8 cellular contexts compared by ENCODE assay signal in genomic region chr4:109294006-109294405, GRCh38. TPM values are rescaled to one million over a fixed set of nuclear protein-coding genes. Genes with fewer than 3 reads are reported as not detected.
DNase-seq lines count a peak whose midpoint lies in the region; ATAC-seq, FAIRE-seq and TF ChIP-seq lines count a peak whose summit lies in the region.

No MANE protein-coding gene starts in this region.

- H3K4me1 Mint-ChIP-seq in activated CD4-positive, alpha-beta T cell treated with anti-CD3 and anti-CD28 coated beads, Interleukin-2, amount 10 ng/mL, durations not matched to agents 7 days and 5 days: no peaks in the 10 kb centered on the region
- H3K4me1 Mint-ChIP-seq in activated T-helper 17 cell treated with anti-CD3 and anti-CD28 coated beads, Interleukin-2, amount 50 U/mL, for 72 hours: no peaks in the 10 kb centered on the region

- H3K27me3 ChIP-seq in HL-60 (ENCODE audit: insufficient read depth, poor library complexity, severe bottlenecking) (no peaks in the 10 kb centered on the region), pancreas (peaks cover 0 to 5% (median 0%) of the 10 kb centered on the region in 4 donors), sigmoid colon (peaks cover 0 to 22% (median 3%) of the 10 kb centered on the region in 3 donors)

- WGBS in pancreas, 2 donors: 36 to 46% methylated on average over 1 of the region's 1 CpG
- WGBS in sigmoid colon, 2 donors: 40 to 51% methylated on average over 1 of the region's 1 CpG

- intact Hi-C loops in pancreas (cut with DNase I): no loop called here
- intact Hi-C loops in sigmoid colon (cut with DNase I): no loop called here
- intact Hi-C loops in head of caudate nucleus (cut with DNase I): no loop called here

- H3K4me3 Mint-ChIP-seq in activated CD4-positive, alpha-beta T cell treated with anti-CD3 and anti-CD28 coated beads, Interleukin-2, amount 10 ng/mL, durations not matched to agents 7 days and 5 days: no peak overlapping the region
- no peak overlapping the region for H3K4me3 Mint-ChIP-seq in activated T-helper 17 cell treated with anti-CD3 and anti-CD28 coated beads, Interleukin-2, amount 50 U/mL, for 72 hours

- POLR2A ChIA-PET in activated CD4-positive, alpha-beta T cell treated with anti-CD3 and anti-CD28 coated beads, Interleukin-2, amount 10 ng/mL, durations not matched to agents 7 days and 5 days (lab: Charles Lee): no interaction called here

- H3K27ac Mint-ChIP-seq in activated CD4-positive, alpha-beta T cell treated with anti-CD3 and anti-CD28 coated beads, Interleukin-2, amount 10 ng/mL, durations not matched to agents 7 days and 5 days: no peak overlapping the region
- no peak overlapping the region for H3K27ac Mint-ChIP-seq in activated T-helper 17 cell treated with anti-CD3 and anti-CD28 coated beads, Interleukin-2, amount 50 U/mL, for 72 hours

- H3K27ac ChIP-seq in HL-60 (replicated peaks): no peak overlapping the region
- H3K27ac ChIP-seq in pancreas: no peak overlapping the region
- no peak overlapping the region for H3K27ac ChIP-seq in sigmoid colon

- no peaks in the 10 kb centered on the region for H3K36me3 Mint-ChIP-seq in activated CD4-positive, alpha-beta T cell treated with anti-CD3 and anti-CD28 coated beads, Interleukin-2, amount 10 ng/mL, durations not matched to agents 7 days and 5 days (ENCODE audit: low read depth)
- H3K36me3 Mint-ChIP-seq in activated T-helper 17 cell treated with anti-CD3 and anti-CD28 coated beads, Interleukin-2, amount 50 U/mL, for 72 hours (ENCODE audit: low read depth): no peaks in the 10 kb centered on the region

- no peak for TF ChIP-seq POLR2A in sigmoid colon (IDR thresholded peaks at IDR 0.05)

- no peaks in the 10 kb centered on the region for H3K9me3 Mint-ChIP-seq in activated CD4-positive, alpha-beta T cell treated with anti-CD3 and anti-CD28 coated beads, Interleukin-2, amount 10 ng/mL, durations not matched to agents 7 days and 5 days
- no peaks in the 10 kb centered on the region for H3K9me3 Mint-ChIP-seq in activated T-helper 17 cell treated with anti-CD3 and anti-CD28 coated beads, Interleukin-2, amount 50 U/mL, for 72 hours

- H3K27me3 Mint-ChIP-seq in activated CD4-positive, alpha-beta T cell treated with anti-CD3 and anti-CD28 coated beads, Interleukin-2, amount 10 ng/mL, durations not matched to agents 7 days and 5 days: peaks cover 29% of the 10 kb centered on the region
- peaks cover 23% of the 10 kb centered on the region for H3K27me3 Mint-ChIP-seq in activated T-helper 17 cell treated with anti-CD3 and anti-CD28 coated beads, Interleukin-2, amount 50 U/mL, for 72 hours

- peak; percentile 30 for DNase-seq in activated CD4-positive, alpha-beta T cell treated with anti-CD3 and anti-CD28 coated beads, Interleukin-2, amount 10 ng/mL, durations not matched to agents 7 days and 5 days
- DNase-seq in activated CD4-positive, alpha-beta T cell treated with anti-CD3 and anti-CD28 coated beads, Interleukin-2, amount 50 U/mL, for 1 hour: no peak
- DNase-seq in HL-60 (ENCODE audit: low read depth in 1 of 2, low spot score in 1 of 2): peak; percentile 11 to 49
- DNase-seq in pancreas: no peak
- no peak for DNase-seq in sigmoid colon
- DNase-seq in head of caudate nucleus: no peak

- TF ChIP-seq EP300 in sigmoid colon (IDR thresholded peaks at IDR 0.05): no peak

- H3K36me3 ChIP-seq in pancreas (no peaks in the 10 kb centered on the region), sigmoid colon (no peaks in the 10 kb centered on the region)

- CTCF ChIA-PET in activated CD4-positive, alpha-beta T cell treated with anti-CD3 and anti-CD28 coated beads, Interleukin-2, amount 10 ng/mL, durations not matched to agents 7 days and 5 days (lab: Charles Lee): interaction anchor here (0.9 to 1.5 kb wide), 3 partner anchors 12 to 23 kb away, joined by 3 to 6 read pairs (median 6); no protein-coding TSS in a partner anchor

- no peaks in the 10 kb centered on the region for H3K9me3 ChIP-seq in pancreas
- H3K9me3 ChIP-seq in sigmoid colon: no peaks in the 10 kb centered on the region

- H3K4me1 ChIP-seq in pancreas: no peaks in the 10 kb centered on the region
- H3K4me1 ChIP-seq in sigmoid colon: no peaks in the 10 kb centered on the region

- TF ChIP-seq CTCF in HL-60 (IDR thresholded peaks at IDR 0.05; ENCODE audit: insufficient read depth, low read length) (peak; percentile 61), pancreas (IDR thresholded peaks at IDR 0.05) (peak in 1 of 4 donors; percentile 16), sigmoid colon (IDR thresholded peaks at IDR 0.05) (no peak)

- FAIRE-seq in pancreas (lab: Jason Lieb, UNC): no peak

- ATAC-seq in GM21723 (IDR thresholded peaks at IDR 0.05; ENCODE audit: unreplicated experiment): peak; percentile 97
- ATAC-seq in activated T-helper 17 cell treated with anti-CD3 and anti-CD28 coated beads, Interleukin-2, amount 50 U/mL, for 72 hours (replicated peaks): peak; percentile 62
- peak in 3 of 4 donors; percentile 41 to 70 (median 52) for ATAC-seq in pancreas

- H3K4me3 ChIP-seq in HL-60 (replicated peaks; ENCODE audit: insufficient read depth, low read length) (no peak overlapping the region), pancreas (no peak overlapping the region), sigmoid colon (no peak overlapping the region)

RNA-seq across cellular contexts. Expression of gene COL25A1, which starts 8.5 kb away (rescaled TPM):
- total RNA-seq in activated CD4-positive, alpha-beta T cell treated with anti-CD3 and anti-CD28 coated beads, Interleukin-2, amount 10 ng/mL, durations not matched to agents 7 days and 5 days: not detected
- under 1 TPM in 1 of 2 donors, not detected in 1; 0.08 TPM for total RNA-seq in activated T-helper 17 cell treated with anti-CD3 and anti-CD28 coated beads, Interleukin-2, amount 50 U/mL, for 72 hours
- under 1 TPM; 0.16 to 0.46 (median 0.24) TPM for total RNA-seq in pancreas
- polyA plus RNA-seq in pancreas: under 1 TPM; 0.08 to 0.14 TPM
- 1 to 10 TPM in 1 of 4 donors, under 1 TPM in 3; 0.36 to 1.4 (median 0.62) TPM for total RNA-seq in sigmoid colon
- under 1 TPM in 1 of 3 donors, not detected in 2; 0.15 TPM for polyA plus RNA-seq in sigmoid colon

Comparison
In these comparisons a context has a peak if more than half of its experiments do, and no peak if none do; other contexts are left out.
1. DNase-seq: peak in activated CD4-positive, alpha-beta T cell treated with anti-CD3 and anti-CD28 coated beads, Interleukin-2, amount 10 ng/mL, durations not matched to agents 7 days and 5 days (single experiment) and HL-60 (2 of 2); none in activated CD4-positive, alpha-beta T cell treated with anti-CD3 and anti-CD28 coated beads, Interleukin-2, amount 50 U/mL, for 1 hour (single experiment), pancreas (0 of 6), sigmoid colon (single experiment) and head of caudate nucleus (0 of 42).
2. Peak in every context shown above with its lines, with median percentiles within 50 percentile points of each other: ATAC-seq.